Comparison of ENCODE assay signal across 8 cellular contexts in the genomic region with DNA sequence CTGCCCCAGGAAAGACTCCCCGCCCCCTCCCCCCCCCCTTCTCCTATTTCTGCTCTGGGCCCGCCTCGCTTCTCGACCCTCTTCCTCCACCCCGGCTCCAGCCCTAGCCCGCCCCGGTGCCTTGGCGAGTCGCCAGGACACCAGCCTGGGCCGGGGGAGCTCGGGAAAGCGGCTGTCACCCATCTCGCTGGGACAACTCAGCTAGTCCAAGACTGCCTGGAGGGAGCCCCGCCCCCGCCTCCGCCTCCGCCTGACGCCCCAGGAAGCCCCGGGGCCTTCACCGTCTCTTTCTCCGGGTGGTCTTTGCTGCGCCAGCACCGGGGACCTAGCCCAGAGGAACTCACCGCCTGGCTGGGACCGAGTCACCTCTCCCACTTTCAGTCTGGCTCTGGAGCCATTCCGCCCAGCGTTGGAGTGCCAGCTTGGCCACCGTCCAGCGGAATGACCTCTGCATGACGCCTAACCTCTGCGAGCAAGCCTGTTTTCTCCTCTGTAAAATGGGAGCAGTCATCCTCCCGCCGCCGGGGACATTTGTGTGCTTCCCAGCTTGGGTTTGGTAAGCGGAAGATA. TPM values are rescaled to one million over a fixed set of nuclear protein-coding genes. Genes with fewer than 3 reads are reported as not detected.
A peak's percentile ranks its signal among the peaks of the same experiment; 100 is the strongest.
DNase-seq lines count a peak whose midpoint lies in the region; ATAC-seq and TF ChIP-seq lines count a peak whose summit lies in the region.

No MANE protein-coding gene starts in this region.

- H3K79me2 ChIP-seq in osteoblast (ENCODE audit: insufficient read depth, low read length) = peaks cover 32% of the 10 kb centered on the region

- H3K9me3 ChIP-seq in gastroesophageal sphincter (no peaks in the 10 kb centered on the region), osteoblast (ENCODE audit: low read depth, low read length) (no peaks in the 10 kb centered on the region)

- H3K27me3 ChIP-seq in gastroesophageal sphincter (no peaks in the 10 kb centered on the region), osteoblast (ENCODE audit: insufficient read depth, low read length) (no peaks in the 10 kb centered on the region)

- peak overlapping the region; percentile 44 to 100 (median 96) for H3K27ac ChIP-seq in gastroesophageal sphincter
- H3K27ac ChIP-seq in osteoblast (ENCODE audit: low read depth, low read length) = no peak overlapping the region

- TF ChIP-seq EP300 in gastroesophageal sphincter (IDR thresholded peaks at IDR 0.05) = no peak

- WGBS in gastroesophageal sphincter (ENCODE audit: low coverage in 1 of 2), 2 donors = 26% methylated on average over 9 of the region's 35 CpGs; no CpG with 5 or more reads in 1 of the 2 donors

- TF ChIP-seq POLR2A in gastroesophageal sphincter (IDR thresholded peaks at IDR 0.05) = no peak

- peak overlapping the region; percentile 100 for H3K4me2 ChIP-seq in osteoblast (ENCODE audit: insufficient read depth, low read length)

- TF ChIP-seq CTCF in gastroesophageal sphincter (IDR thresholded peaks at IDR 0.05) = peak in 1 of 4 experiments; percentile 5
- no peak for TF ChIP-seq CTCF in osteoblast (IDR thresholded peaks at IDR 0.05; ENCODE audit: extremely low read depth, low read depth, low read length)

- H4K20me1 ChIP-seq in osteoblast (ENCODE audit: insufficient read depth, low read length) = peaks cover 23% of the 10 kb centered on the region

- peaks cover 0 to 45% (median 26%) of the 10 kb centered on the region in 3 donors for H3K4me1 ChIP-seq in gastroesophageal sphincter
- H3K4me1 ChIP-seq in osteoblast (ENCODE audit: insufficient read depth, low read length) = peaks cover 29% of the 10 kb centered on the region

- peak overlapping the region; percentile 93 for H2AFZ ChIP-seq in osteoblast (ENCODE audit: low read length)

- H3K4me3 ChIP-seq in gastroesophageal sphincter (peak overlapping the region; percentile 18 to 77), osteoblast (ENCODE audit: insufficient read depth, low read length) (peak overlapping the region; percentile 71)

- H3K36me3 ChIP-seq in gastroesophageal sphincter (no peaks in the 10 kb centered on the region), osteoblast (ENCODE audit: insufficient read depth, low read length) (no peaks in the 10 kb centered on the region)

- DNase-seq in NCI-H82 (lab: John Stamatoyannopoulos, UW) (peak; percentile 95), NCI-H82 treated with DMSO at 0.1 percent for 48 hours (lab: John Stamatoyannopoulos, UW; ENCODE audit: unreplicated experiment) (no peak), osteoblast (ENCODE audit: insufficient read length, low spot score, missing footprints) (no peak), NCI-H226 (no peak)
- DNase-seq in activated CD8-positive, alpha-beta memory T cell treated with anti-CD3 and anti-CD28 coated beads, Interleukin-2, amount 50 U/mL, for 48 hours = peak; percentile 57
- DNase-seq in central memory CD4-positive, alpha-beta T cell = no peak

- no peak for ATAC-seq in gastroesophageal sphincter
- ATAC-seq in GM19023 (IDR thresholded peaks at IDR 0.05; ENCODE audit: unreplicated experiment) = no peak

RNA-seq across cellular contexts. Expression of a gene that starts 1.1 kb away (rescaled TPM):
- total RNA-seq in gastroesophageal sphincter (100 to 1,000 TPM in 1 of 4 donors, 10 to 100 TPM in 3; 60.5 to 186 (median 84.1) TPM), osteoblast (48.5 and 69.5 TPM in 2 replicates)

Comparison
In these comparisons a context has a peak if more than half of its experiments do, and no peak if none do; other contexts are left out.
1. DNase-seq: peak in NCI-H82 (single experiment) and activated CD8-positive, alpha-beta memory T cell treated with anti-CD3 and anti-CD28 coated beads, Interleukin-2, amount 50 U/mL, for 48 hours (single experiment); none in NCI-H82 treated with DMSO at 0.1 percent for 48 hours (single experiment), osteoblast (single experiment), NCI-H226 (single experiment) and central memory CD4-positive, alpha-beta T cell (single experiment).